1 cellular context compared by ENCODE assay signal in genomic region chr1:246782120-246782900, GRCh38.
TF ChIP-seq lines count a peak whose summit lies in the region.

No MANE protein-coding gene starts in this region.

TF ChIP-seq in K562, 482 proteins besides CTCF, POLR2A, EP300 and RAD21 (continued from another document):
- TF ChIP-seq ZNF224 (CRISPR knock-in tag; IDR thresholded peaks at IDR 0.05): no peak
- TF ChIP-seq, protein P1, sequence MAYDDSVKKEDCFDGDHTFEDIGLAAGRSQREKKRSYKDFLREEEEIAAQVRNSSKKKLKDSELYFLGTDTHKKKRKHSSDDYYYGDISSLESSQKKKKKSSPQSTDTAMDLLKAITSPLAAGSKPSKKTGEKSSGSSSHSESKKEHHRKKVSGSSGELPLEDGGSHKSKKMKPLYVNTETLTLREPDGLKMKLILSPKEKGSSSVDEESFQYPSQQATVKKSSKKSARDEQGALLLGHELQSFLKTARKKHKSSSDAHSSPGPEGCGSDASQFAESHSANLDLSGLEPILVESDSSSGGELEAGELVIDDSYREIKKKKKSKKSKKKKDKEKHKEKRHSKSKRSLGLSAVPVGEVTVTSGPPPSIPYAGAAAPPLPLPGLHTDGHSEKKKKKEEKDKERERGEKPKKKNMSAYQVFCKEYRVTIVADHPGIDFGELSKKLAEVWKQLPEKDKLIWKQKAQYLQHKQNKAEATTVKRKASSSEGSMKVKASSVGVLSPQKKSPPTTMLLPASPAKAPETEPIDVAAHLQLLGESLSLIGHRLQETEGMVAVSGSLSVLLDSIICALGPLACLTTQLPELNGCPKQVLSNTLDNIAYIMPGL (CRISPR knock-in tag; IDR thresholded peaks at IDR 0.05): no peak
